In the genomic region with DNA sequence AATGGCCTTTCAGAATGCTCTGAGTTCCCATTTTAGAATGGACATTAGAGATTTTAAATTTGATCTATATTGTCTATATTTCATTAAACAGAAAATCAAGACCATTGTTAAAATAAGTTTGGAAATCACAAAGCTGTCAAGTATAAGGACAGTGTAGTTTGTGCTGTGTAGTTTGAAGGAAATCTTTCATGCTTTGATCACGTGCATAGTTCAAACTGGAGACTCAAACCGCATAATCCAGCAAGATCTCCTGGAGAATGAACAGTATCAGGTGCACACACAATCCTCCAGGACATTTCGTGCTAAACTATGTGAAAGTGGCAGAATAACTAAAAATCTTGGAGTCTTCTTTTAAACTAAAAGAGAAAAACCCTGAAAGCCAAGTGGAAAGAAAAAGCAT, we compare ENCODE assay signal across 15 cellular contexts.
DNase-seq lines count a peak whose midpoint lies in the region; ATAC-seq and TF ChIP-seq lines count a peak whose summit lies in the region.
"Had no signal": no experiment of that assay in that cellular context is flagged by ENCODE, and none has a peak within 500 bp of the region (broad histone marks: within the 10 kb centered on the region; RNA-seq: fewer than 3 reads in every experiment).

No MANE protein-coding gene starts in this region.

- TF ChIP-seq CTCF in activated CD8-positive, alpha-beta T cell treated with anti-CD3 and anti-CD28 coated beads for 36 hours (IDR thresholded peaks at IDR 0.05): no peak
- TF ChIP-seq CTCF in DOHH2 (IDR thresholded peaks at IDR 0.05; ENCODE audit: low read depth, low read length, poor library complexity, severe bottlenecking): no peak
- TF ChIP-seq CTCF in Loucy (conservative IDR thresholded peaks at IDR 0.05; ENCODE audit: low read length): no peak
- TF ChIP-seq CTCF in nephron progenitor cell (IDR thresholded peaks at IDR 0.05): no peak

- no peaks in the 10 kb centered on the region for H4K20me1 ChIP-seq in DOHH2 (ENCODE audit: control insufficient read depth, insufficient read depth, low read depth, low read length)
- no peaks in the 10 kb centered on the region for H4K20me1 ChIP-seq in Loucy (ENCODE audit: insufficient read depth, low read length, poor library complexity, severe bottlenecking)
- H4K20me1 ChIP-seq: BLaER1 treated with 17β-estradiol and CSF1 and Interleukin-3, amounts not matched to agents 10 nM and 100 nM had no signal

- DNase-seq in activated CD8-positive, alpha-beta T cell treated with anti-CD3 and anti-CD28 coated beads, Interleukin-2, amount 10 ng/mL, durations not matched to agents 7 days and 5 days: no peak
- DNase-seq in activated CD8-positive, alpha-beta T cell treated with anti-CD3 and anti-CD28 coated beads for 36 hours: no peak
- no peak for DNase-seq in nephron progenitor cell
- DNase-seq in NCI-H1930 (lab: John Stamatoyannopoulos, UW): no peak
- DNase-seq in stimulated activated naive CD4-positive, alpha-beta T cell (lab: John Stamatoyannopoulos, UW): no peak
- DNase-seq: ACHN, Calu3, DMS 273 treated with DMSO at 0.1 percent for 48 hours, EL had no signal

- no peaks in the 10 kb centered on the region for H3K9me3 ChIP-seq in DOHH2 (ENCODE audit: control insufficient read depth, insufficient read depth, low read length)
- no peaks in the 10 kb centered on the region for H3K9me3 ChIP-seq in Loucy (ENCODE audit: insufficient read depth, low read depth, low read length)
- H3K9me3 ChIP-seq: BLaER1 treated with 17β-estradiol and CSF1 and Interleukin-3, amounts not matched to agents 10 nM and 100 nM had no signal

- H3K27me3 Mint-ChIP-seq in activated CD8-positive, alpha-beta T cell treated with anti-CD3 and anti-CD28 coated beads, Interleukin-2, amount 10 ng/mL, durations not matched to agents 7 days and 5 days (ENCODE audit: low read depth): peaks cover 44% of the 10 kb centered on the region
- peaks cover 22% of the 10 kb centered on the region for H3K27me3 Mint-ChIP-seq in activated CD8-positive, alpha-beta T cell treated with anti-CD3 and anti-CD28 coated beads for 36 hours
- peaks cover 4% of the 10 kb centered on the region for H3K27me3 Mint-ChIP-seq in nephron progenitor cell (ENCODE audit: low read depth, poor library complexity)

- no peak overlapping the region for H2AFZ ChIP-seq in Loucy (ENCODE audit: low read length)

- ATAC-seq in activated CD8-positive, alpha-beta T cell treated with anti-CD3 and anti-CD28 coated beads, Interleukin-2, amount 10 ng/mL, durations not matched to agents 7 days and 5 days: no peak
- no peak for ATAC-seq in activated CD8-positive, alpha-beta T cell treated with anti-CD3 and anti-CD28 coated beads for 36 hours
- ATAC-seq: HCT116 had no signal

- H3K9me3 Mint-ChIP-seq in activated CD8-positive, alpha-beta T cell treated with anti-CD3 and anti-CD28 coated beads, Interleukin-2, amount 10 ng/mL, durations not matched to agents 7 days and 5 days (ENCODE audit: insufficient read depth): no peaks in the 10 kb centered on the region
- no peaks in the 10 kb centered on the region for H3K9me3 Mint-ChIP-seq in activated CD8-positive, alpha-beta T cell treated with anti-CD3 and anti-CD28 coated beads for 36 hours
- no peaks in the 10 kb centered on the region for H3K9me3 Mint-ChIP-seq in nephron progenitor cell

- H3K4me3 Mint-ChIP-seq in activated CD8-positive, alpha-beta T cell treated with anti-CD3 and anti-CD28 coated beads, Interleukin-2, amount 10 ng/mL, durations not matched to agents 7 days and 5 days: no peak overlapping the region
- no peak overlapping the region for H3K4me3 Mint-ChIP-seq in activated CD8-positive, alpha-beta T cell treated with anti-CD3 and anti-CD28 coated beads for 36 hours
- H3K4me3 Mint-ChIP-seq in nephron progenitor cell: peak overlapping the region; percentile 18
- H3K4me3 Mint-ChIP-seq: CD4-positive, CD25-positive, alpha-beta regulatory T cell had no signal

- peaks cover 54% of the 10 kb centered on the region for H3K4me1 Mint-ChIP-seq in activated CD8-positive, alpha-beta T cell treated with anti-CD3 and anti-CD28 coated beads, Interleukin-2, amount 10 ng/mL, durations not matched to agents 7 days and 5 days (ENCODE audit: low read depth)
- peaks cover 20% of the 10 kb centered on the region for H3K4me1 Mint-ChIP-seq in activated CD8-positive, alpha-beta T cell treated with anti-CD3 and anti-CD28 coated beads for 36 hours (ENCODE audit: low read depth)
- H3K4me1 Mint-ChIP-seq in nephron progenitor cell: peaks cover 46% of the 10 kb centered on the region

- peak overlapping the region; percentile 54 for H3K4me2 ChIP-seq in DOHH2 (ENCODE audit: low read length)
- H3K4me2 ChIP-seq in Loucy (ENCODE audit: low read depth, low read length, poor library complexity, severe bottlenecking): peak overlapping the region; percentile 66

- H3K79me2 ChIP-seq in DOHH2 (ENCODE audit: control insufficient read depth, low read length) (no peaks in the 10 kb centered on the region), Loucy (ENCODE audit: insufficient read depth, low read length) (no peaks in the 10 kb centered on the region)

- intact Hi-C loops in activated CD8-positive, alpha-beta T cell treated with anti-CD3 and anti-CD28 coated beads for 36 hours (cut with micrococcal nuclease): no loop called here

- H3K9ac ChIP-seq in Loucy (ENCODE audit: low read depth, low read length, poor library complexity, severe bottlenecking): peak overlapping the region; percentile 71
- H3K9ac ChIP-seq: BLaER1 treated with 17β-estradiol and CSF1 and Interleukin-3, amounts not matched to agents 10 nM and 100 nM had no signal

- H3K4me1 ChIP-seq in DOHH2 (ENCODE audit: control insufficient read depth, low read length) (peaks cover 24% of the 10 kb centered on the region), Loucy (ENCODE audit: insufficient read depth, low read length, poor library complexity, severe bottlenecking) (peaks cover 75% of the 10 kb centered on the region)

- peaks cover 9% of the 10 kb centered on the region for H3F3A ChIP-seq in DOHH2 (ENCODE audit: control insufficient read depth, insufficient read depth)
- no peaks in the 10 kb centered on the region for H3F3A ChIP-seq in Loucy (ENCODE audit: low read depth)

- POLR2A ChIA-PET in activated CD8-positive, alpha-beta T cell treated with anti-CD3 and anti-CD28 coated beads, Interleukin-2, amount 10 ng/mL, durations not matched to agents 7 days and 5 days (lab: Charles Lee): no interaction called here
- POLR2A ChIA-PET in activated CD8-positive, alpha-beta T cell treated with anti-CD3 and anti-CD28 coated beads for 36 hours (lab: Charles Lee): no interaction called here

- H3K4me3 ChIP-seq in DOHH2 (ENCODE audit: low read length): peak overlapping the region; percentile 36
- H3K4me3 ChIP-seq in Loucy (ENCODE audit: low read length, poor library complexity, severe bottlenecking): peak overlapping the region; percentile 56
- H3K4me3 ChIP-seq: BLaER1 treated with 17β-estradiol and CSF1 and Interleukin-3, amounts not matched to agents 10 nM and 100 nM had no signal

- peaks cover 4% of the 10 kb centered on the region for H3K36me3 Mint-ChIP-seq in activated CD8-positive, alpha-beta T cell treated with anti-CD3 and anti-CD28 coated beads, Interleukin-2, amount 10 ng/mL, durations not matched to agents 7 days and 5 days (ENCODE audit: low read depth)
- no peaks in the 10 kb centered on the region for H3K36me3 Mint-ChIP-seq in activated CD8-positive, alpha-beta T cell treated with anti-CD3 and anti-CD28 coated beads for 36 hours (ENCODE audit: low read depth)
- H3K36me3 Mint-ChIP-seq in nephron progenitor cell (ENCODE audit: low read depth): no peaks in the 10 kb centered on the region
- H3K36me3 Mint-ChIP-seq: CD4-positive, CD25-positive, alpha-beta regulatory T cell had no signal

- H3K36me3 ChIP-seq in DOHH2 (ENCODE audit: control insufficient read depth, low read length) (no peaks in the 10 kb centered on the region), Loucy (ENCODE audit: insufficient read depth, low read length) (no peaks in the 10 kb centered on the region)
- H3K36me3 ChIP-seq: BLaER1 treated with 17β-estradiol and CSF1 and Interleukin-3, amounts not matched to agents 10 nM and 100 nM had no signal

- H3K9me2 ChIP-seq in DOHH2 (replicated peaks; ENCODE audit: control insufficient read depth, low read length) (no peaks in the 10 kb centered on the region), Loucy (replicated peaks; ENCODE audit: low read depth, low read length) (no peaks in the 10 kb centered on the region)

- peak overlapping the region; percentile 41 for H3K27ac ChIP-seq in DOHH2 (ENCODE audit: low read depth, low read length)
- H3K27ac ChIP-seq: BLaER1 treated with 17β-estradiol and CSF1 and Interleukin-3, amounts not matched to agents 10 nM and 100 nM; HL-60 had no signal

- H3K27me3 ChIP-seq in DOHH2 (ENCODE audit: control insufficient read depth, low read length) (no peaks in the 10 kb centered on the region), Loucy (ENCODE audit: insufficient read depth, low read length, poor library complexity, severe bottlenecking) (no peaks in the 10 kb centered on the region)
- H3K27me3 ChIP-seq: BLaER1 treated with 17β-estradiol and CSF1 and Interleukin-3, amounts not matched to agents 10 nM and 100 nM had no signal

- H3K27ac Mint-ChIP-seq in activated CD8-positive, alpha-beta T cell treated with anti-CD3 and anti-CD28 coated beads, Interleukin-2, amount 10 ng/mL, durations not matched to agents 7 days and 5 days: peak overlapping the region; percentile 18
- H3K27ac Mint-ChIP-seq in activated CD8-positive, alpha-beta T cell treated with anti-CD3 and anti-CD28 coated beads for 36 hours: no peak overlapping the region
- no peak overlapping the region for H3K27ac Mint-ChIP-seq in nephron progenitor cell

- CTCF ChIA-PET in activated CD8-positive, alpha-beta T cell treated with anti-CD3 and anti-CD28 coated beads, Interleukin-2, amount 10 ng/mL, durations not matched to agents 7 days and 5 days (lab: Charles Lee): no interaction called here
- CTCF ChIA-PET in activated CD8-positive, alpha-beta T cell treated with anti-CD3 and anti-CD28 coated beads for 36 hours (lab: Charles Lee): interaction anchor here (1.3 kb wide), 1 partner anchor 173 kb away, joined by 3 read pairs; no protein-coding TSS in a partner anchor
